29 cellular contexts compared by ENCODE assay signal in the genomic region with DNA sequence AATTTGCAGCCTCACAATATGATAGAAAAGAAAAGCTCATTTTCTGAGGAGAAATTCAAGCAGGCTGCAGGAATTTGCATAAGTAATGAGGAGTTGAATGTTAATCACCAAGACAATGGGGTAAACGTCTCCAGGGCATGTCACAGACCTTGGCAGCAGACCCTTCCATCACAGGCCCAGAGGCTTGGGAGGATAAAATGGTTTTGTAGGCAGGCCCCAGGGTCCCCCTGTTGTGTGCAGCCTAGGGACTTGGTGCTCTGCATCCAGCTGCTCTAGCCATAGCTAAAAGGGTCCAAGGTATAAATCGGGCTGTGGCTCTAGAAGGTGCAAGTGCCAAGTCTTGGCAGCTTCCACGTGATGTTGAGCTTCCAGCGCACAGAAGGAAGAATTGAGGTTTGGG.
"Had no signal": no experiment of that assay in that cellular context is flagged by ENCODE, and none has a peak within 500 bp of the region (broad histone marks: within the 10 kb centered on the region; RNA-seq: fewer than 3 reads in every experiment).

No MANE protein-coding gene starts in this region.

- H3K9me3 ChIP-seq: neutrophil, thoracic aorta, thyroid gland, vagina had no signal

- H3K4me3 ChIP-seq: psoas muscle, skin epidermis, smooth muscle cell, spleen, thoracic aorta, thyroid gland, tibial nerve, upper lobe of left lung, vagina had no signal

- H2AFZ ChIP-seq: parathyroid adenoma had no signal

- DNase-seq: naive thymus-derived CD8-positive, alpha-beta T cell; nephron progenitor cell; nucleus accumbens; posterior cingulate gyrus; psoas muscle; right cardiac atrium; spleen; stimulated activated CD4-positive, alpha-beta T cell treated with anti-CD3 and anti-CD28 coated beads, Interleukin-12 subunit alpha, Interleukin-12 subunit beta, amount 100 ng/mL, for 4 hours; stimulated activated CD4-positive, alpha-beta T cell treated with anti-CD3 and anti-CD28 coated beads, Interleukin-1b, Interleukin-23, amount 100 ng/mL, for 48 hours; stimulated activated CD4-positive, alpha-beta T cell treated with anti-CD3 and anti-CD28 coated beads, Interleukin-4, amount 100 ng/mL, for 1 hour; stimulated activated CD4-positive, alpha-beta T cell treated with anti-CD3 and anti-CD28 coated beads, Interleukin-4, amount 100 ng/mL, for 4 hours; stimulated activated CD8-positive, alpha-beta memory T cell treated with anti-CD3 and anti-CD28 coated beads, Interleukin-4, amount 100 ng/mL, for 48 hours; stimulated activated naive CD4-positive, alpha-beta T cell; stimulated activated naive CD8-positive, alpha-beta T cell treated with anti-CD3 and anti-CD28 coated beads, Interleukin-15, amount 100 ng/mL, for 72 hours; stimulated activated naive CD8-positive, alpha-beta T cell treated with anti-CD3 and anti-CD28 coated beads, Interleukin-15, Interleukin-2, amounts not matched to agents 100 U/mL and 50 U/mL, for 24 hours; thyroid gland; trophoblast cell; upper lobe of left lung had no signal

- ATAC-seq: naive thymus-derived CD8-positive, alpha-beta T cell; natural killer cell treated with Interleukin-12 subunit alpha and Interleukin-12 subunit beta and Interleukin-15 and Interleukin-18, amount 100 ng/mL, for 72 hours; psoas muscle; right cardiac atrium; sciatic nerve; stimulated activated memory B cell treated with anti-CD40 and anti-IgM and Interleukin-4, amounts not matched to agents 10 μg/mL and 1 μg/mL and 100 μg/mL, for 72 hours; stimulated activated naive CD8-positive, alpha-beta T cell treated with anti-CD3 and anti-CD28 coated beads, Interleukin-15, amount 100 ng/mL, for 72 hours; stimulated activated naive CD8-positive, alpha-beta T cell treated with anti-CD3 and anti-CD28 coated beads, Interleukin-15, Interleukin-2, amounts not matched to agents 100 U/mL and 50 U/mL, for 24 hours had no signal

- H3K9ac ChIP-seq: parathyroid adenoma had no signal

- H3K4me1 ChIP-seq: parathyroid adenoma, psoas muscle, spleen, thyroid gland, tibial nerve, upper lobe of left lung, vagina had no signal

- H3K27me3 ChIP-seq: neutrophil, spleen, thyroid gland, tibial nerve, upper lobe of left lung, vagina had no signal

- H3K36me3 ChIP-seq: neutrophil, spleen, thoracic aorta, thyroid gland, tibial nerve, upper lobe of left lung, vagina had no signal

- H3K79me2 ChIP-seq: parathyroid adenoma had no signal

- H3K27ac ChIP-seq: neutrophil, parathyroid adenoma, psoas muscle, skin epidermis, spleen, thoracic aorta, thyroid gland, tibial nerve, upper lobe of left lung, vagina had no signal

- FAIRE-seq: urothelium cell line had no signal

- H3K4me2 ChIP-seq: smooth muscle cell had no signal
